In genomic region chr12:12979151-12979550, GRCh38 we compare ENCODE assay signal across 1 cellular context.
TF ChIP-seq lines count a peak whose summit lies in the region.

No MANE protein-coding gene starts in this region.

TF ChIP-seq in IMR-90, 13 proteins besides CTCF, POLR2A, EP300 and RAD21:
- TF ChIP-seq BHLHE40 (IDR thresholded peaks at IDR 0.05; ENCODE audit: low read depth, low read length) (no peak), NFE2L2 (IDR thresholded peaks at IDR 0.05; ENCODE audit: low read depth, low read length) (0 out of 2 replicates have a peak, but pooled peaks have one; percentile 4), CEBPB (IDR thresholded peaks at IDR 0.05; ENCODE audit: low read depth, low read length) (peak; percentile 83)
